ENCODE assay signal across 16 cellular contexts in genomic region chr17:47629826-47630225, GRCh38. TPM values are rescaled to one million over a fixed set of nuclear protein-coding genes. Genes with fewer than 3 reads are reported as not detected.
DNase-seq lines count a peak whose midpoint lies in the region; ATAC-seq and TF ChIP-seq lines count a peak whose summit lies in the region.
"Had no signal": no experiment of that assay in that cellular context is flagged by ENCODE, and none has a peak within 500 bp of the region (broad histone marks: within the 10 kb centered on the region; RNA-seq: fewer than 3 reads in every experiment).

No MANE protein-coding gene starts in this region.

- 55 to 86% methylated on average over 5 of the region's 5 CpGs for WGBS in body of pancreas, 2 donors

- in situ Hi-C loops in HAP-1 (cut with MboI; ENCODE audit: low sequenced_read_pairs), result loop anchor here (25.0 kb wide), 1 partner anchor 918 kb away; no protein-coding TSS in a partner anchor

- H3K9me3 ChIP-seq in body of pancreas (no peaks in the 10 kb centered on the region), HAP-1 (no peaks in the 10 kb centered on the region)

- intact Hi-C loops in body of pancreas (cut with DNase I), result no loop called here

- H3K4me3 ChIP-seq in body of pancreas (no peak overlapping the region), HAP-1 (no peak overlapping the region)

- no peaks in the 10 kb centered on the region for H3K36me3 Mint-ChIP-seq in activated T-cell treated with anti-CD3 and anti-CD28 coated beads, Interleukin-2, amount 50 U/mL, for 72 hours (ENCODE audit: insufficient read depth in 2 of 2)
- H3K36me3 Mint-ChIP-seq in activated T-cell treated with anti-CD3 and anti-CD28 coated beads, Interleukin-2, amount 50 U/mL, for 24 hours (ENCODE audit: low read depth), result peaks cover 11% of the 10 kb centered on the region

- no peak overlapping the region for H3K4me3 Mint-ChIP-seq in activated T-cell treated with anti-CD3 and anti-CD28 coated beads, Interleukin-2, amount 50 U/mL, for 72 hours
- no peak overlapping the region for H3K4me3 Mint-ChIP-seq in activated T-cell treated with anti-CD3 and anti-CD28 coated beads, Interleukin-2, amount 50 U/mL, for 24 hours
- H3K4me3 Mint-ChIP-seq: CD14-positive monocyte; CD8-positive, alpha-beta T cell; H9 had no signal

- no peak for TF ChIP-seq POLR2A in body of pancreas (IDR thresholded peaks at IDR 0.05)

- ATAC-seq in activated T-cell treated with anti-CD3 and anti-CD28 coated beads, Interleukin-2, amount 50 U/mL, for 72 hours (replicated peaks in 1 of 2), result no peak
- no peak for ATAC-seq in body of pancreas
- ATAC-seq: CD8-positive, alpha-beta T cell had no signal

- H3K4me1 Mint-ChIP-seq in activated T-cell treated with anti-CD3 and anti-CD28 coated beads, Interleukin-2, amount 50 U/mL, for 72 hours (ENCODE audit: low read depth), result no peaks in the 10 kb centered on the region
- H3K4me1 Mint-ChIP-seq in activated T-cell treated with anti-CD3 and anti-CD28 coated beads, Interleukin-2, amount 50 U/mL, for 24 hours (ENCODE audit: low read depth), result no peaks in the 10 kb centered on the region
- H3K4me1 Mint-ChIP-seq: H9 had no signal

- DNase-seq in activated T-cell treated with anti-CD3 and anti-CD28 coated beads, Interleukin-2, amount 50 U/mL, for 72 hours, result no peak
- DNase-seq in activated T-cell treated with anti-CD3 and anti-CD28 coated beads, Interleukin-2, amount 50 U/mL, for 24 hours, result no peak
- DNase-seq in kidney tubule cell (ENCODE audit: low spot score) (peak; percentile 33), renal cortical epithelial cell (ENCODE audit: low read depth) (peak; percentile 45), body of pancreas (no peak), NCI-H1048 (lab: John Stamatoyannopoulos, UW) (no peak), HAP-1 (ENCODE audit: low spot score in 2 of 2) (no peak)
- DNase-seq: CD8-positive, alpha-beta T cell; COR-L47; DND-41; GDM1; GOT3; H9 had no signal

- peaks cover 5% of the 10 kb centered on the region for H3K4me1 ChIP-seq in body of pancreas
- no peaks in the 10 kb centered on the region for H3K4me1 ChIP-seq in HAP-1

- no peaks in the 10 kb centered on the region for H3K27me3 Mint-ChIP-seq in activated T-cell treated with anti-CD3 and anti-CD28 coated beads, Interleukin-2, amount 50 U/mL, for 72 hours (ENCODE audit: low read depth)
- H3K27me3 Mint-ChIP-seq in activated T-cell treated with anti-CD3 and anti-CD28 coated beads, Interleukin-2, amount 50 U/mL, for 24 hours, result no peaks in the 10 kb centered on the region

- H3K27ac ChIP-seq in VCaP (peak overlapping the region; percentile 29), body of pancreas (no peak overlapping the region)
- H3K27ac ChIP-seq: 22Rv1 had no signal

- H3K27ac Mint-ChIP-seq in activated T-cell treated with anti-CD3 and anti-CD28 coated beads, Interleukin-2, amount 50 U/mL, for 72 hours, result peak overlapping the region; percentile 72
- H3K27ac Mint-ChIP-seq in activated T-cell treated with anti-CD3 and anti-CD28 coated beads, Interleukin-2, amount 50 U/mL, for 24 hours, result no peak overlapping the region
- H3K27ac Mint-ChIP-seq: CD8-positive, alpha-beta T cell had no signal

- no peaks in the 10 kb centered on the region for H3K9me3 Mint-ChIP-seq in activated T-cell treated with anti-CD3 and anti-CD28 coated beads, Interleukin-2, amount 50 U/mL, for 72 hours
- H3K9me3 Mint-ChIP-seq in activated T-cell treated with anti-CD3 and anti-CD28 coated beads, Interleukin-2, amount 50 U/mL, for 24 hours, result no peaks in the 10 kb centered on the region
- H3K9me3 Mint-ChIP-seq: CD14-positive monocyte; CD8-positive, alpha-beta T cell; H9 had no signal

- H3K36me3 ChIP-seq in body of pancreas (replicated peaks in 1 of 2; ENCODE audit: insufficient read depth in 1 of 2, low read depth in 2 of 2), result no peaks in the 10 kb centered on the region
- H3K36me3 ChIP-seq in HAP-1 (replicated peaks), result peaks cover 4% of the 10 kb centered on the region

- H3K27me3 ChIP-seq in body of pancreas (no peaks in the 10 kb centered on the region), HAP-1 (ENCODE audit: low read depth) (no peaks in the 10 kb centered on the region)

- no peak for TF ChIP-seq CTCF in VCaP (conservative IDR thresholded peaks at IDR 0.05)
- TF ChIP-seq CTCF in body of pancreas (IDR thresholded peaks at IDR 0.05), result no peak

RNA-seq across cellular contexts. Expression of gene KPNB1, which starts 19.9 kb away (rescaled TPM):
- total RNA-seq in activated T-cell treated with anti-CD3 and anti-CD28 coated beads, Interleukin-2, amount 50 U/mL, for 72 hours, result 100 to 1,000 TPM; 581 to 729 TPM
- total RNA-seq in renal cortical epithelial cell (421 and 446 TPM in 2 replicates), body of pancreas (100 to 1,000 TPM in 1 of 2 donors, 10 to 100 TPM in 1; 73.4 to 137 TPM)

Comparison
In these comparisons a context has a peak if more than half of its experiments do, and no peak if none do; other contexts are left out.
1. DNase-seq: peak in kidney tubule cell (single experiment) and renal cortical epithelial cell (single experiment); none in activated T-cell treated with anti-CD3 and anti-CD28 coated beads, Interleukin-2, amount 50 U/mL, for 72 hours (0 of 2), activated T-cell treated with anti-CD3 and anti-CD28 coated beads, Interleukin-2, amount 50 U/mL, for 24 hours (single experiment), body of pancreas (0 of 4), NCI-H1048 (single experiment) and HAP-1 (0 of 2).